Comparison of ENCODE assay signal across 25 cellular contexts in the genomic region with DNA sequence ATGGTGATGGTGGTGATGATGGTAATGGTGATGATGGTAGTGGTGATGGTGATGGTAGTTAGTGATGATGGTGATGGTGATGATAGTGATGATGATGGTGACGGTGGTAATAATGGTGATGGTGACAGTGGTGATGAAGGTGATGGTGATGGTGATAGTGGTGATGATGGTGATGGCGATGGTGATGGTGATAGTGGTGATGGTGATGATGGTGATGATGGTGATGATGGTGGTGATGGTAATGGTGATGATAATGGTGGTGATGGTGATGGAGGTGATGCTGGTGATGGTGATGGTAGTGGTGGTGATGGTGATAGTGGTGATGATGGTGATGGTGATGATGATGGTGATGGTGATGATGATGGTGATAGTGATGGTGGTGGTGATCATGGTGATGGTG.
"Had no signal": no experiment of that assay in that cellular context is flagged by ENCODE, and none has a peak within 500 bp of the region (broad histone marks: within the 10 kb centered on the region; RNA-seq: fewer than 3 reads in every experiment).

No MANE protein-coding gene starts in this region.

- H3K4me1 ChIP-seq: Peyer's patch, SJCRH30 had no signal

- H3K4me3 ChIP-seq: MG63, Peyer's patch, SJCRH30 had no signal

- H3K36me3 ChIP-seq: brain microvascular endothelial cell, MG63, Peyer's patch, SJCRH30 had no signal

- H3K9ac ChIP-seq: SK-N-SH had no signal

- ATAC-seq: activated CD4-positive, alpha-beta T cell treated with anti-CD3 and anti-CD28 coated beads for 36 hours; activated T-helper 17 cell treated with anti-CD3 and anti-CD28 coated beads, Interleukin-2, amount 50 U/mL, for 72 hours had no signal

- H3K27ac ChIP-seq: brain microvascular endothelial cell, Peyer's patch, RWPE1, SJCRH30, VCaP had no signal

- H3K9me3 ChIP-seq: MG63, Peyer's patch, SJCRH30, SK-N-SH had no signal

- DNase-seq: activated CD4-positive, alpha-beta memory T cell treated with anti-CD3 and anti-CD28 coated beads, Interleukin-2, amount 10 ng/mL, durations not matched to agents 7 days and 5 days; activated CD4-positive, alpha-beta T cell treated with anti-CD3 and anti-CD28 coated beads for 36 hours; activated CD4-positive, alpha-beta T cell treated with anti-CD3 and anti-CD28 coated beads, Interleukin-2, amount 50 U/mL, for 1 hour; activated gamma-delta T cell; activated naive CD4-positive, alpha-beta T cell treated with anti-CD3 and anti-CD28 coated beads for 36 hours; activated T-cell treated with anti-CD3 and anti-CD28 coated beads for 4 hours; activated T-cell treated with anti-CD3 and anti-CD28 coated beads, Interleukin-2, amount 50 U/mL, for 48 hours; central memory CD4-positive, alpha-beta T cell; MV-4-11; NCI-H1092 treated with DMSO at 0.1 percent for 48 hours; NCI-H1417 treated with DMSO at 0.1 percent for 48 hours; NCI-H1694 treated with DMSO at 0.1 percent for 48 hours; NCI-H2029 treated with DMSO at 0.1 percent for 48 hours; NCI-H510A treated with DMSO at 0.1 percent for 48 hours; NCI-H69; NK-92 treated with Interleukin-12 subunit alpha and Interleukin-12 subunit beta, amount 100 ng/mL, for 24 hours; SJCRH30; SK-N-SH; T-helper 1 cell had no signal

- H3K27me3 ChIP-seq: brain microvascular endothelial cell, MG63, Peyer's patch, SJCRH30 had no signal
